In the genomic region with DNA sequence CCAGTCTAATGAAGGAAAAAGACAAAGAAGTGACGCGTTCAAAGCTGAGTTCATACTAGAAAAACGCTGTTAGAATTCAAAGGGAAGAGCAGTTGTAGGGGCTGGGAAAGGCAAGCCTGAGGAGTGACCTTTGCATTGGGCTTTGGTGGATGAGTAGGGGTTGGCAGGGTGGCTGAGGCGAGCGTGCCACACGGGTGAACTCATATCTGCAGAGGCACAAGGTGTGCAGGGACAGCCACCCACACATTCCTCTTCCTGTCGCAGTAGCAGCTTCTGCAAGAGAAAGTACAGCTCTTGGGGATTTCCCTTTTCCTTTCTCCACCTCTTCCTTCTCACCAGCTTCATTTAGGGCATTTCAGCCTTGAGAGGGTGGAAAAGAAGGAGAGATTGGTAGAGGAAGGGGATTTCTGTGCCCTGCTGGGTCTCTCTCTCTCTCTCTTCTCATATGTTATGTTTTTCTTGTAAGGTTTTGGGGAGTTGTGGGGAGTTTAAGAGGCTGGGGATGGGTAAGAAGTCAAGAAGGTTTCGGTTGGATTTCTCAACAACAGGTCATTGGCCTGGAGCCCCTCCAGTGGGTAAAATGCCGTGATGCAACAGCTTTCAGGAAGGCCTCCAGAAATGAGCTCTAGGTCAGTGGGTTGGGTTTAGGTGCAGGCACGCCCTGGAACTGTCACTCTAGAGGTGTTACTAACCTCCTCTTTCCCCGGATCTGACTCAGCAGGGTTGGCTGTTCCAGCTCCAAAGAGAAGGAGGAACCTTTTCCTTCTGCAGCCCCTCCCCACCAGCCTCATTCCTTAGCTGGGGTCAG, we compare ENCODE assay signal across 1 cellular context.
A peak's percentile ranks its signal among the peaks of the same experiment; 100 is the strongest.
TF ChIP-seq lines count a peak whose summit lies in the region.

No MANE protein-coding gene starts in this region.

TF ChIP-seq in K562, 482 proteins besides CTCF, POLR2A, EP300 and RAD21 (continued from another document):
- TF ChIP-seq, protein P1, sequence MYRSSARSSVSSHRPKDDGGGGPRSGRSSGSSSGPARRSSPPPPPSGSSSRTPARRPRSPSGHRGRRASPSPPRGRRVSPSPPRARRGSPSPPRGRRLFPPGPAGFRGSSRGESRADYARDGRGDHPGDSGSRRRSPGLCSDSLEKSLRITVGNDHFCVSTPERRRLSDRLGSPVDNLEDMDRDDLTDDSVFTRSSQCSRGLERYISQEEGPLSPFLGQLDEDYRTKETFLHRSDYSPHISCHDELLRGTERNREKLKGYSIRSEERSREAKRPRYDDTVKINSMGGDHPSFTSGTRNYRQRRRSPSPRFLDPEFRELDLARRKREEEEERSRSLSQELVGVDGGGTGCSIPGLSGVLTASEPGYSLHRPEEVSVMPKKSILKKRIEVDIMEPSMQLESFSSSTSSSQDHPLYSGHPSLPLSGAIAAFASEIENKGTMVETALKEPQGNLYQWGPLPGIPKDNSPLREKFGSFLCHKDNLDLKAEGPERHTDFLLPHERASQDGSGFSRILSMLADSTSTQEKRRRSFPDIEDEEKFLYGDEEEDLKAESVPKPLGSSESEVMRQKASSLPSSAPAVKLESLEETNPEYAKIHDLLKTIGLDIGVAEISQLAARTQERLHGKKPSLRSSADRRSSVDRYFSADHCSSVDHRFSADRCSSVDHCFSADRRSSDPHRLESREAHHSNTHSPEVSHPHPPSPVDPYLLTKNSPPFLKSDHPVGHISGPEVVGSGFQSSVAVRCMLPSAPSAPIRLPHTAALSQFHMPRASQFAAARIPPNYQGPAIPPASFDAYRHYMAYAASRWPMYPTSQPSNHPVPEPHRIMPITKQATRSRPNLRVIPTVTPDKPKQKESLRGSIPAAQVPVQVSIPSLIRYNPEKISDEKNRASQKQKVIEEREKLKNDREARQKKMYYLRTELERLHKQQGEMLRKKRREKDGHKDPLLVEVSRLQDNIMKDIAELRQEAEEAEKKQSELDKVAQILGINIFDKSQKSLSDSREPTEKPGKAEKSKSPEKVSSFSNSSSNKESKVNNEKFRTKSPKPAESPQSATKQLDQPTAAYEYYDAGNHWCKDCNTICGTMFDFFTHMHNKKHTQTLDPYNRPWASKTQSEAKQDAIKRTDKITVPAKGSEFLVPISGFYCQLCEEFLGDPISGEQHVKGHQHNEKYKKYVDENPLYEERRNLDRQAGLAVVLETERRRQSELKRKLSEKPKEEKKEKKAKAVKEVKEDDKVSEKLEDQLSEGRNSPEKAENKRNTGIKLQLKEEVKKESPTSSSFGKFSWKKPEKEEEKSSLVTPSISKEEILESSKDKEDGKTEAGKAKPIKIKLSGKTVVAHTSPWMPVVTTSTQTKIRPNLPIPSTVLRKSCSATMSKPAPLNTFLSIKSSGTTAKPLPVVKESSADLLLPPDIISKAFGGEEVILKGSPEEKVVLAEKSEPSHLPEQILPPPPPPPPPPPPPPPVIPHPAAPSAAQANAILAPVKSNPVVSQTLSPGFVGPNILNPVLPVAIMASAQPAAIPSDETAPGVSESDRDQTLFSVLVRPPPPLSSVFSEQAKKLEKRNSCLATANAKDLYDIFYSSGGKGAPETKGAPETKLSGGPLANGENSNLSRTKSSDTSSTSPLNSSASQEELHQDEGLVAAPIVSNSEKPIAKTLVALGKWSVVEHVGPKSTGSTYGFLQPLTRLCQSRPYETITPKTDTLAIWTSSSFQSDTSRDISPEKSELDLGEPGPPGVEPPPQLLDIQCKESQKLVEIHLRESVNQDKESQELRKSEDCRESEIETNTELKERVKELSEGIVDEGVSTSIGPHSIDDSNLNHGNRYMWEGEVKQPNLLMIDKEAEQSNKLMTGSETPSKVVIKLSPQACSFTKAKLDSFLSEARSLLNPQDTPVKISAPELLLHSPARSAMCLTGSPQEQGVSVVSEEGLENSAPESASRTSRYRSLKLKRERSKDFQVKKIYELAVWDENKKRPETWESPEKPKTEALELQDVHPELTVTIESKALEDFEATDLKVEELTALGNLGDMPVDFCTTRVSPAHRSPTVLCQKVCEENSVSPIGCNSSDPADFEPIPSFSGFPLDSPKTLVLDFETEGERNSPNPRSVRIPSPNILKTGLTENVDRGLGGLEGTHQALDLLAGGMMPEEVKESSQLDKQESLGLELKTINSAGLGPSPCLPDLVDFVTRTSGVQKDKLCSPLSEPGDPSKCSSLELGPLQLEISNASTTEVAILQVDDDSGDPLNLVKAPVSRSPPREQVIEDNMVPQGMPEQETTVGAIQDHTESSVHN (IDR thresholded peaks at IDR 0.05; ENCODE audit: borderline replicate concordance in 1 of 2, low read depth in 1 of 2), result peak in 1 of 2 experiments; percentile 79; a peak in 2 of 4 replicates
- TF ChIP-seq MTA1 (IDR thresholded peaks at IDR 0.05; ENCODE audit: borderline replicate concordance) (peak; percentile 27; the same call in 1 of the 2 replicates), ZNF12 (CRISPR knock-in tag; IDR thresholded peaks at IDR 0.05) (no peak), ZNF764 (CRISPR knock-in tag; IDR thresholded peaks at IDR 0.05; ENCODE audit: low read depth) (no peak), CHD2 (IDR thresholded peaks at IDR 0.05; ENCODE audit: low read depth, low read length) (no peak), RBBP5 (IDR thresholded peaks at IDR 0.05; ENCODE audit: borderline replicate concordance, insufficient read depth, low read length, poor library complexity, severe bottlenecking) (peak; percentile 11), FOXA1 (IDR thresholded peaks at IDR 0.05; ENCODE audit: borderline replicate concordance) (no peak), MAZ (CRISPR knock-in tag; conservative IDR thresholded peaks at IDR 0.05 in 1 of 2, IDR thresholded peaks at IDR 0.05 in 1 of 2) (peak in 1 of 2 experiments; percentile 80; a peak in 2 of 4 replicates), TRIM24 (IDR thresholded peaks at IDR 0.05) (peak; percentile 31 to 42; a peak in 1 of 4 replicates), EP400 (IDR thresholded peaks at IDR 0.05) (peak; percentile 65), YBX1 (IDR thresholded peaks at IDR 0.05) (peak; percentile 77; the same call in 1 of the 2 replicates), ZNF444 (CRISPR knock-in tag; IDR thresholded peaks at IDR 0.05) (no peak), HDAC2 (IDR thresholded peaks at IDR 0.05) (peak; percentile 41; the same call in 1 of the 2 replicates), FOXK1 (CRISPR knock-in tag; IDR thresholded peaks at IDR 0.05; ENCODE audit: borderline replicate concordance) (no peak), HDAC1 (IDR thresholded peaks at IDR 0.05) (0 out of 4 replicates have a peak, but pooled peaks of 1 of the 2 experiments have one; percentile 6), SMARCC2 (IDR thresholded peaks at IDR 0.05; ENCODE audit: low read depth) (peak; percentile 38; the same call in 1 of the 2 replicates), TOE1 (IDR thresholded peaks at IDR 0.05; ENCODE audit: borderline replicate concordance) (peak; percentile 60; the same call in 1 of the 2 replicates), TOE1 (CRISPR knock-in tag; IDR thresholded peaks at IDR 0.05; ENCODE audit: borderline replicate concordance, low read depth) (no peak), ZNF274 (IDR thresholded peaks at IDR 0.05; ENCODE audit: borderline replicate concordance, low read depth, low read length) (no peak), ZNF232 (CRISPR knock-in tag; IDR thresholded peaks at IDR 0.05) (no peak), TBL1XR1 (IDR thresholded peaks at IDR 0.05; ENCODE audit: low read length in 2 of 2) (0 out of 4 replicates have a peak, but pooled peaks of 1 of the 2 experiments have one; percentile 37), SP1 (CRISPR knock-in tag; IDR thresholded peaks at IDR 0.05) (no peak), TBP (optimal IDR thresholded peaks at IDR 0.05; ENCODE audit: low read depth, low read length) (peak; percentile 42), RAD51 (IDR thresholded peaks at IDR 0.05; ENCODE audit: borderline replicate concordance, low read depth) (no peak), NCOA2 (IDR thresholded peaks at IDR 0.05; ENCODE audit: partially characterized antibody in 2 of 2) (no peak), ZC3H8 (IDR thresholded peaks at IDR 0.05) (no peak), ZNF263 (CRISPR knock-in tag; IDR thresholded peaks at IDR 0.05; ENCODE audit: borderline replicate concordance) (no peak), PML (IDR thresholded peaks at IDR 0.05; ENCODE audit: low read length) (peak; percentile 7; the same call in 1 of the 2 replicates), ATF7 (IDR thresholded peaks at IDR 0.05) (peak; percentile 89), RBM34 (IDR thresholded peaks at IDR 0.05; ENCODE audit: borderline replicate concordance, insufficient read depth, low read length) (no peak)
- TF ChIP-seq, protein P2, sequence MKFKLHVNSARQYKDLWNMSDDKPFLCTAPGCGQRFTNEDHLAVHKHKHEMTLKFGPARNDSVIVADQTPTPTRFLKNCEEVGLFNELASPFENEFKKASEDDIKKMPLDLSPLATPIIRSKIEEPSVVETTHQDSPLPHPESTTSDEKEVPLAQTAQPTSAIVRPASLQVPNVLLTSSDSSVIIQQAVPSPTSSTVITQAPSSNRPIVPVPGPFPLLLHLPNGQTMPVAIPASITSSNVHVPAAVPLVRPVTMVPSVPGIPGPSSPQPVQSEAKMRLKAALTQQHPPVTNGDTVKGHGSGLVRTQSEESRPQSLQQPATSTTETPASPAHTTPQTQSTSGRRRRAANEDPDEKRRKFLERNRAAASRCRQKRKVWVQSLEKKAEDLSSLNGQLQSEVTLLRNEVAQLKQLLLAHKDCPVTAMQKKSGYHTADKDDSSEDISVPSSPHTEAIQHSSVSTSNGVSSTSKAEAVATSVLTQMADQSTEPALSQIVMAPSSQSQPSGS (CRISPR knock-in tag; IDR thresholded peaks at IDR 0.05), result no peak
- TF ChIP-seq, protein P3, sequence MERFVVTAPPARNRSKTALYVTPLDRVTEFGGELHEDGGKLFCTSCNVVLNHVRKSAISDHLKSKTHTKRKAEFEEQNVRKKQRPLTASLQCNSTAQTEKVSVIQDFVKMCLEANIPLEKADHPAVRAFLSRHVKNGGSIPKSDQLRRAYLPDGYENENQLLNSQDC (CRISPR knock-in tag; IDR thresholded peaks at IDR 0.05), result no peak
- TF ChIP-seq, protein P4, sequence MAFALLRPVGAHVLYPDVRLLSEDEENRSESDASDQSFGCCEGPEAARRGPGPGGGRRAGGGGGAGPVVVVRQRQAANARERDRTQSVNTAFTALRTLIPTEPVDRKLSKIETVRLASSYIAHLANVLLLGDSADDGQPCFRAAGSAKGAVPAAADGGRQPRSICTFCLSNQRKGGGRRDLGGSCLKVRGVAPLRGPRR (CRISPR knock-in tag; IDR thresholded peaks at IDR 0.05), result no peak
- TF ChIP-seq, protein P5, sequence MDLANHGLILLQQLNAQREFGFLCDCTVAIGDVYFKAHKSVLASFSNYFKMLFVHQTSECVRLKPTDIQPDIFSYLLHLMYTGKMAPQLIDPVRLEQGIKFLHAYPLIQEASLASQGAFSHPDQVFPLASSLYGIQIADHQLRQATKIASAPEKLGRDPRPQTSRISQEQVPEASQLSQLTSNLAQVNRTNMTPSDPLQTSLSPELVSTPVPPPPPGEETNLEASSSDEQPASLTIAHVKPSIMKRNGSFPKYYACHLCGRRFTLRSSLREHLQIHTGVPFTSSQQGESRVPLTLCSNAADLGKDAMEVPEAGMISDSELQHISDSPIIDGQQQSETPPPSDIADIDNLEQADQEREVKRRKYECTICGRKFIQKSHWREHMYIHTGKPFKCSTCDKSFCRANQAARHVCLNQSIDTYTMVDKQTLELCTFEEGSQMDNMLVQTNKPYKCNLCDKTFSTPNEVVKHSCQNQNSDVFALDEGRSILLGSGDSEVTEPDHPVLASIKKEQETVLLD (IDR thresholded peaks at IDR 0.05), result 0 out of 2 replicates have a peak, but pooled peaks have one; percentile 40
- TF ChIP-seq, protein P6, sequence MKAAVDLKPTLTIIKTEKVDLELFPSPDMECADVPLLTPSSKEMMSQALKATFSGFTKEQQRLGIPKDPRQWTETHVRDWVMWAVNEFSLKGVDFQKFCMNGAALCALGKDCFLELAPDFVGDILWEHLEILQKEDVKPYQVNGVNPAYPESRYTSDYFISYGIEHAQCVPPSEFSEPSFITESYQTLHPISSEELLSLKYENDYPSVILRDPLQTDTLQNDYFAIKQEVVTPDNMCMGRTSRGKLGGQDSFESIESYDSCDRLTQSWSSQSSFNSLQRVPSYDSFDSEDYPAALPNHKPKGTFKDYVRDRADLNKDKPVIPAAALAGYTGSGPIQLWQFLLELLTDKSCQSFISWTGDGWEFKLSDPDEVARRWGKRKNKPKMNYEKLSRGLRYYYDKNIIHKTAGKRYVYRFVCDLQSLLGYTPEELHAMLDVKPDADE (conservative IDR thresholded peaks at IDR 0.05; ENCODE audit: control insufficient read depth, low read depth, low read length), result peak; percentile 53; the same call in 1 of the 2 replicates
- TF ChIP-seq, protein P7, sequence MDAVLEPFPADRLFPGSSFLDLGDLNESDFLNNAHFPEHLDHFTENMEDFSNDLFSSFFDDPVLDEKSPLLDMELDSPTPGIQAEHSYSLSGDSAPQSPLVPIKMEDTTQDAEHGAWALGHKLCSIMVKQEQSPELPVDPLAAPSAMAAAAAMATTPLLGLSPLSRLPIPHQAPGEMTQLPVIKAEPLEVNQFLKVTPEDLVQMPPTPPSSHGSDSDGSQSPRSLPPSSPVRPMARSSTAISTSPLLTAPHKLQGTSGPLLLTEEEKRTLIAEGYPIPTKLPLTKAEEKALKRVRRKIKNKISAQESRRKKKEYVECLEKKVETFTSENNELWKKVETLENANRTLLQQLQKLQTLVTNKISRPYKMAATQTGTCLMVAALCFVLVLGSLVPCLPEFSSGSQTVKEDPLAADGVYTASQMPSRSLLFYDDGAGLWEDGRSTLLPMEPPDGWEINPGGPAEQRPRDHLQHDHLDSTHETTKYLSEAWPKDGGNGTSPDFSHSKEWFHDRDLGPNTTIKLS (IDR thresholded peaks at IDR 0.05; ENCODE audit: borderline replicate concordance, low read depth), result peak; percentile 80
